In the genomic region with DNA sequence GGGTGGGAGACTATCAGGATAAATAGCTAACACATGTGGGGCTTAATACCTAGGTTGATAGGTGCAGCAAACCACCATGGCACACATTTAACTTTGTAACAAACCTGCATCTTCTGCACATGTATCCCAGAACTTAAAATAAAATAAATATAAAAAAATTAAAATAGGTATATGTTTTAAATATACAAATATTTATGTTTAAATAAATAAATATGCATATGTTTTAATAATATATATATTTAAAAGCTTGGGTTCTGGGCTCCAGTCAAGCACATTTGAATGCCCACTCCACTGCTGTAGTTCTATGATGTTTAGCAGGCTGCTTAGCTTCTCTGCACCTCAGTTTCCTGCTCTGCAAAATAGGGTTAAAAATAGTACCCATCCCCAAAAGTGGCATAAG, we compare ENCODE assay signal across 30 cellular contexts.
"Had no signal": no experiment of that assay in that cellular context is flagged by ENCODE, and none has a peak within 500 bp of the region (broad histone marks: within the 10 kb centered on the region; RNA-seq: fewer than 3 reads in every experiment).

No MANE protein-coding gene starts in this region.

- H3K27ac Mint-ChIP-seq: activated CD4-positive, alpha-beta memory T cell treated with anti-CD3 and anti-CD28 coated beads for 36 hours; activated naive CD4-positive, alpha-beta T cell treated with anti-CD3 and anti-CD28 coated beads, Interleukin-2, amount 10 ng/mL, durations not matched to agents 7 days and 5 days; activated naive CD8-positive, alpha-beta T cell; activated naive CD8-positive, alpha-beta T cell treated with anti-CD3 and anti-CD28 coated beads, Interleukin-2, amount 50 U/mL, for 24 hours; activated T-helper 1 cell treated with anti-CD3 and anti-CD28 coated beads, Interleukin-12 subunit alpha, Interleukin-12 subunit beta, Interleukin-2, Interleukin-4 antibody, amounts not matched to agents 30 ng/mL and 10 ng/mL and 1 ng/mL, durations not matched to agents 14 hours and 24 hours and 36 hours; T-helper 1 cell treated with Interleukin-12 subunit alpha and Interleukin-12 subunit beta and Interleukin-4 antibody, amounts not matched to agents 30 μg/mL and 1 μg/mL, for 36 hours; T-helper 2 cell treated with Interferon-gamma antibody and Interleukin-4, amounts not matched to agents 5 μg/mL and 100 μg/mL, for 36 hours had no signal

- H3K36me3 ChIP-seq: SJCRH30 had no signal

- H3K4me1 ChIP-seq: SJCRH30 had no signal

- H3K4me3 ChIP-seq: SJCRH30 had no signal

- H3K27me3 ChIP-seq: SJCRH30 had no signal

- H3K4me2 ChIP-seq: SK-N-SH had no signal

- H3K9ac ChIP-seq: SK-N-SH had no signal

- H3K27me3 Mint-ChIP-seq: activated naive CD4-positive, alpha-beta T cell treated with anti-CD3 and anti-CD28 coated beads, Interleukin-2, amount 10 ng/mL, durations not matched to agents 7 days and 5 days had no signal

- H3K4me3 Mint-ChIP-seq: activated CD4-positive, alpha-beta memory T cell treated with anti-CD3 and anti-CD28 coated beads for 36 hours; activated naive CD4-positive, alpha-beta T cell treated with anti-CD3 and anti-CD28 coated beads, Interleukin-2, amount 10 ng/mL, durations not matched to agents 7 days and 5 days; activated naive CD8-positive, alpha-beta T cell; activated naive CD8-positive, alpha-beta T cell treated with anti-CD3 and anti-CD28 coated beads, Interleukin-2, amount 50 U/mL, for 24 hours; activated T-cell treated with anti-CD3 and anti-CD28 coated beads, Interleukin-2, amount 50 U/mL, for 4 hours; activated T-helper 1 cell treated with anti-CD3 and anti-CD28 coated beads, Interleukin-12 subunit alpha, Interleukin-12 subunit beta, Interleukin-2, Interleukin-4 antibody, amounts not matched to agents 30 ng/mL and 10 ng/mL and 1 ng/mL, durations not matched to agents 14 hours and 24 hours and 36 hours; brain; T-helper 1 cell treated with Interleukin-12 subunit alpha and Interleukin-12 subunit beta and Interleukin-4 antibody, amounts not matched to agents 30 μg/mL and 1 μg/mL, for 36 hours; T-helper 2 cell treated with Interferon-gamma antibody and Interleukin-4, amounts not matched to agents 5 μg/mL and 100 μg/mL, for 36 hours had no signal

- DNase-seq: activated CD4-positive, alpha-beta memory T cell treated with anti-CD3 and anti-CD28 coated beads for 36 hours; activated CD4-positive, alpha-beta T cell treated with anti-CD3 and anti-CD28 coated beads for 4 hours; activated CD4-positive, alpha-beta T cell treated with anti-CD3 and anti-CD28 coated beads, Interleukin-2, amount 50 U/mL, for 1 hour; activated CD4-positive, CD25-positive, alpha-beta regulatory T cell treated with anti-CD3 and anti-CD28 coated beads, Interleukin-2, amount 50 U/mL, for 72 hours; activated CD8-positive, alpha-beta memory T cell treated with anti-CD3 and anti-CD28 coated beads, Interleukin-2, amount 50 U/mL, for 4 hours; activated gamma-delta T cell treated with Interleukin-2 at 50 U/mL for 16 hours; activated naive CD4-positive, alpha-beta T cell treated with anti-CD3 and anti-CD28 coated beads, Interleukin-2, amount 10 ng/mL, durations not matched to agents 7 days and 5 days; activated naive CD8-positive, alpha-beta T cell treated with anti-CD3 and anti-CD28 coated beads, Interleukin-2, amount 50 U/mL, for 24 hours; activated T-cell treated with anti-CD3 and anti-CD28 coated beads for 4 hours; activated T-cell treated with anti-CD3 and anti-CD28 coated beads, Interleukin-2, amount 50 U/mL, for 4 hours; anterior cingulate cortex; caudate nucleus; KG1; MM.1S; MV-4-11; NCI-H1092; NCI-H1436 treated with DMSO at 0.1 percent for 48 hours; NCI-H1694 treated with DMSO at 0.1 percent for 48 hours; NCI-H2029; NCI-H345; NCI-H524 treated with DMSO at 0.1 percent for 48 hours; SHP77; SJCRH30; SK-N-SH had no signal

- H3K9me3 Mint-ChIP-seq: activated CD4-positive, alpha-beta memory T cell treated with anti-CD3 and anti-CD28 coated beads for 36 hours; activated naive CD4-positive, alpha-beta T cell treated with anti-CD3 and anti-CD28 coated beads, Interleukin-2, amount 10 ng/mL, durations not matched to agents 7 days and 5 days; activated naive CD8-positive, alpha-beta T cell treated with anti-CD3 and anti-CD28 coated beads, Interleukin-2, amount 50 U/mL, for 24 hours; activated T-cell treated with anti-CD3 and anti-CD28 coated beads, Interleukin-2, amount 50 U/mL, for 4 hours; activated T-helper 1 cell treated with anti-CD3 and anti-CD28 coated beads, Interleukin-12 subunit alpha, Interleukin-12 subunit beta, Interleukin-2, Interleukin-4 antibody, amounts not matched to agents 30 ng/mL and 10 ng/mL and 1 ng/mL, durations not matched to agents 14 hours and 24 hours and 36 hours; T-helper 1 cell treated with Interleukin-12 subunit alpha and Interleukin-12 subunit beta and Interleukin-4 antibody, amounts not matched to agents 30 μg/mL and 1 μg/mL, for 36 hours; T-helper 2 cell treated with Interferon-gamma antibody and Interleukin-4, amounts not matched to agents 5 μg/mL and 100 μg/mL, for 36 hours had no signal

- ATAC-seq: activated naive CD8-positive, alpha-beta T cell treated with anti-CD3 and anti-CD28 coated beads, Interleukin-2, amount 50 U/mL, for 24 hours; activated T-cell treated with anti-CD3 and anti-CD28 coated beads, Interleukin-2, amount 50 U/mL, for 4 hours; Panc1 had no signal

- H3K9me2 ChIP-seq: SK-N-SH had no signal

- H3K27ac ChIP-seq: SJCRH30 had no signal

- H3K4me1 Mint-ChIP-seq: activated naive CD4-positive, alpha-beta T cell treated with anti-CD3 and anti-CD28 coated beads, Interleukin-2, amount 10 ng/mL, durations not matched to agents 7 days and 5 days; activated naive CD8-positive, alpha-beta T cell treated with anti-CD3 and anti-CD28 coated beads, Interleukin-2, amount 50 U/mL, for 24 hours had no signal

- H3K9me3 ChIP-seq: SJCRH30, SK-N-SH had no signal
